In the genomic region with DNA sequence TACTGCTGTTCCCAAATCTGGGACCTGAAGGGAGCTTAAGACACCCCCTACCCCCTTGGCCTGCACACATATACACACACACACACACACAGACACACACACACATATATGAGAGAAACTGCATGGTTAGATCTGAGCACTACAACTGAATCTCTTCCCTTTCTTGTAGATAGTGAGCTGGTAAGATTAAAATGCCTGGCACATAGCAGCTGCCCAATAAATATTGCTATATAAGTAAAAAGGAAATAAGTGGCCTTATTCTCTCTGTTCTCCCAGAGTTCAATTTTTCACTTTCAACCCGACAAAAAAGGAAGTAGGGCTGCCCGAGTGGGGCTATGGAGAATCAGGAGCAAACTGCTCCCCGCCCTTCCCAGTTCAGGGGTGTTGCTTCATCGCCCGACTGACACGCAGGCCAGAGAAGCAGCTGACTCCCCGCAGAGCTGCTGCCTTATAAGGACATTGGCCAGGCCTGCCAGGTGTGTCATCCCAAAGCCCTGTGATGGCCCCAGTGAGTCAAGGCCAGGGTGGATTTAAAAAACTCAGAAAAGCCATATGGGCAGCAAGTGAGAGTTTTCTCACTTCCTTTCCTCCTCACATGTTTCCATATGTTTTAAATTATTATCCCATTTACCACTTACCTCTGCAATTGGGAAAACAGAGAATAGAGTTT, we compare ENCODE assay signal across 8 cellular contexts.
DNase-seq lines count a peak whose midpoint lies in the region; ATAC-seq and TF ChIP-seq lines count a peak whose summit lies in the region.

No MANE protein-coding gene starts in this region.

- H3K36me3 ChIP-seq in rectal smooth muscle tissue (ENCODE audit: control insufficient read depth, insufficient read depth, low read length) = no peaks in the 10 kb centered on the region
- H3K36me3 ChIP-seq in BE2C = no peaks in the 10 kb centered on the region

- TF ChIP-seq CTCF in AG09309 (IDR thresholded peaks at IDR 0.05; ENCODE audit: control insufficient read depth, insufficient read depth, low read depth, low read length, missing control alignments) (no peak), BE2C (IDR thresholded peaks at IDR 0.05; ENCODE audit: low read depth, low read length) (no peak)

- H3K27me3 ChIP-seq in rectal smooth muscle tissue (ENCODE audit: control insufficient read depth, insufficient read depth, low read length) (no peaks in the 10 kb centered on the region), BE2C (no peaks in the 10 kb centered on the region)

- no peak overlapping the region for H3K9ac ChIP-seq in rectal smooth muscle tissue (ENCODE audit: low read length)

- peak overlapping the region; percentile 22 for H3K27ac ChIP-seq in rectal smooth muscle tissue (ENCODE audit: low read depth, low read length)

- H3K9me3 ChIP-seq in BE2C = no peaks in the 10 kb centered on the region; the same call in 1 of the 2 replicates

- DNase-seq in AG09309 (ENCODE audit: low read depth) (peak; percentile 88), SK-N-DZ (ENCODE audit: low spot score) (peak; percentile 32), glomerular visceral epithelial cell (ENCODE audit: extremely low spot score) (peak; percentile 94), BE2C (no peak), NCI-H345 treated with DMSO at 0.1 percent for 48 hours (lab: John Stamatoyannopoulos, UW; ENCODE audit: unreplicated experiment) (no peak)

- H3K4me3 ChIP-seq in AG09309 (ENCODE audit: control insufficient read depth, low read depth, low read length) (no peak overlapping the region), rectal smooth muscle tissue (ENCODE audit: low read length) (no peak overlapping the region), BE2C (ENCODE audit: low read depth, low read length) (no peak overlapping the region)

- ATAC-seq in GM19324 (IDR thresholded peaks at IDR 0.05; ENCODE audit: low FRiP score, unreplicated experiment) = peak; percentile 47
- peak; percentile 60 for ATAC-seq in HG03196 (IDR thresholded peaks at IDR 0.05; ENCODE audit: unreplicated experiment)

- H3K4me1 ChIP-seq in rectal smooth muscle tissue (ENCODE audit: control insufficient read depth, insufficient read depth, low read length) = peaks cover 2% of the 10 kb centered on the region
- no peaks in the 10 kb centered on the region for H3K4me1 ChIP-seq in BE2C

Comparison
In these comparisons a context has a peak if more than half of its experiments do, and no peak if none do; other contexts are left out.
1. DNase-seq: peak in AG09309 (single experiment), SK-N-DZ (single experiment) and glomerular visceral epithelial cell (single experiment); none in BE2C (single experiment) and NCI-H345 treated with DMSO at 0.1 percent for 48 hours (single experiment).